ENCODE assay signal across 11 cellular contexts in the genomic region with DNA sequence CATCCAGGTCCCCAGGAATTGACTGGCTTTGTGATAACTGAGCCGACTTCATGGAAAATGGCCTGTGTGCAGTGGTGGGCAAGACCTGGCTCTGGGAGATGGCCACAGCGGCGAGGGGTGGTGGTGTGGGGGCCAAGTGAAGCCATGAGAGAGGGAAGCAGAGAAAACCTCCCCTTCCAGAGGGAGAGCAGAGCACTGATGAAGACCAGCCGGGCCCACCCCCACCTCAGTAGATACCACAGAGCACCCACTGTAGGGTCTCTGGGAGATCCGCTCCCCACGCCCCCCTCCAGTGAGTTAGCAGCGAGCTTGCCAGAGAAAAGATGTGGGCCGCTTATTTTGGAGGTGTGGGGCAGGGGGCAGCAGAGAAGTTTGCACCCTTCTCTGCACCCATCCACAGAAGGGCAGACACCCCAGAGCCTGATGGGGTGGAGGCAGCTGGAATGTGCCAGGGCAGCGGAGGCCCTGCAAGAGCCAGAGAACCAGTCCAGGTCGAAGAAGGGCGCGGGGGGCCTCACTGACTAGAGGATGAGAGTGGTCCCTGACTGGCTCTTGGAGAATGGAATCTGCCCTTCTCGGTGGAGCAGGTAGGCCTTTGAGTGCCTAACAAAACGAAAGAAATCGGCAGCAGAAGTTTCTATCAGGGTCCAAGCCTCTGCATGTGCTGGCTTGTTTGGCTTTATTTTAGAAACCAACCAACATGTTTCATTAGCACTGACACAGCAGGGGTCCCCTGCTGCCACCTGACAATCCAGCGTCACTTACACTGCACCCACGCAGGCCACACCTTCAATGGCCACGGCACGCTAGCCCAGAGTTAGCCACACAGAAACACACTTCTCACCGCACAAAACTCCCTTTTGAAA. TPM values are rescaled to one million over a fixed set of nuclear protein-coding genes. Genes with fewer than 3 reads are reported as not detected.
DNase-seq lines count a peak whose midpoint lies in the region; ATAC-seq and TF ChIP-seq lines count a peak whose summit lies in the region.
"Had no signal": no experiment of that assay in that cellular context is flagged by ENCODE, and none has a peak within 500 bp of the region (broad histone marks: within the 10 kb centered on the region; RNA-seq: fewer than 3 reads in every experiment).

No MANE protein-coding gene starts in this region.

- no peak for TF ChIP-seq POLR2A in esophagus squamous epithelium (IDR thresholded peaks at IDR 0.05)

- H3K4me3 Mint-ChIP-seq in T-helper 2 cell treated with Interferon-gamma antibody and Interleukin-4, amounts not matched to agents 5 μg/mL and 100 μg/mL, for 36 hours, result peak overlapping the region; percentile 82
- H3K4me3 Mint-ChIP-seq in T-cell, result peak overlapping the region; percentile 74 to 83 (median 74)
- peak overlapping the region; percentile 58 to 74 for H3K4me3 Mint-ChIP-seq in stimulated activated naive CD8-positive, alpha-beta T cell treated with anti-CD3 and anti-CD28 coated beads, Interleukin-15, amount 100 ng/mL, for 72 hours

- no peaks in the 10 kb centered on the region for H3K9me3 ChIP-seq in esophagus squamous epithelium
- H3K9me3 ChIP-seq: psoas muscle, SJSA1 had no signal

- H3K4me3 ChIP-seq in esophagus squamous epithelium, result peak overlapping the region; percentile 57 to 80 (median 68)
- no peak overlapping the region for H3K4me3 ChIP-seq in foreskin fibroblast (ENCODE audit: low read depth in 1 of 2, low read length in 2 of 2)
- H3K4me3 ChIP-seq: SJSA1 had no signal

- peaks cover 0 to 41% (median 12%) of the 10 kb centered on the region in 3 donors for H3K4me1 ChIP-seq in esophagus squamous epithelium

- peaks cover 8% of the 10 kb centered on the region for H3K4me1 Mint-ChIP-seq in T-helper 2 cell treated with Interferon-gamma antibody and Interleukin-4, amounts not matched to agents 5 μg/mL and 100 μg/mL, for 36 hours (ENCODE audit: low read depth)
- peaks cover 11 to 13% (median 11%) of the 10 kb centered on the region in 3 donors for H3K4me1 Mint-ChIP-seq in T-cell
- peaks cover 22% of the 10 kb centered on the region for H3K4me1 Mint-ChIP-seq in stimulated activated naive CD8-positive, alpha-beta T cell treated with anti-CD3 and anti-CD28 coated beads, Interleukin-15, amount 100 ng/mL, for 72 hours

- no peaks in the 10 kb centered on the region for H3K36me3 Mint-ChIP-seq in T-helper 2 cell treated with Interferon-gamma antibody and Interleukin-4, amounts not matched to agents 5 μg/mL and 100 μg/mL, for 36 hours (ENCODE audit: low read depth)
- no peaks in the 10 kb centered on the region for H3K36me3 Mint-ChIP-seq in T-cell

- H3K9me3 Mint-ChIP-seq in T-helper 2 cell treated with Interferon-gamma antibody and Interleukin-4, amounts not matched to agents 5 μg/mL and 100 μg/mL, for 36 hours, result no peaks in the 10 kb centered on the region
- no peaks in the 10 kb centered on the region for H3K9me3 Mint-ChIP-seq in T-cell
- no peaks in the 10 kb centered on the region for H3K9me3 Mint-ChIP-seq in stimulated activated naive CD8-positive, alpha-beta T cell treated with anti-CD3 and anti-CD28 coated beads, Interleukin-15, amount 100 ng/mL, for 72 hours

- peak overlapping the region; percentile 82 to 93 (median 92) for H3K27ac ChIP-seq in esophagus squamous epithelium
- H3K27ac ChIP-seq: SJSA1 had no signal

- H3K27me3 Mint-ChIP-seq in T-helper 2 cell treated with Interferon-gamma antibody and Interleukin-4, amounts not matched to agents 5 μg/mL and 100 μg/mL, for 36 hours (ENCODE audit: low read depth), result peaks cover 2% of the 10 kb centered on the region
- no peaks in the 10 kb centered on the region for H3K27me3 Mint-ChIP-seq in T-cell
- H3K27me3 Mint-ChIP-seq in stimulated activated naive CD8-positive, alpha-beta T cell treated with anti-CD3 and anti-CD28 coated beads, Interleukin-15, amount 100 ng/mL, for 72 hours, result peaks cover 9% of the 10 kb centered on the region

- CTCF ChIA-PET in T-cell (lab: Charles Lee), result no interaction called here

- ATAC-seq in T-cell (replicated peaks in 1 of 4) (no peak), GM19328 (IDR thresholded peaks at IDR 0.05; ENCODE audit: unreplicated experiment) (no peak)
- no peak for ATAC-seq in stimulated activated naive CD8-positive, alpha-beta T cell treated with anti-CD3 and anti-CD28 coated beads, Interleukin-15, amount 100 ng/mL, for 72 hours

- DNase-seq in T-helper 2 cell treated with Interferon-gamma antibody and Interleukin-4, amounts not matched to agents 5 μg/mL and 100 μg/mL, for 36 hours (ENCODE audit: low spot score), result no peak
- DNase-seq in T-helper 2 cell (no peak), T-cell (no peak), esophagus squamous epithelium (lab: John Stamatoyannopoulos, UW) (no peak), foreskin melanocyte (no peak), foreskin fibroblast (no peak)
- DNase-seq in stimulated activated naive CD8-positive, alpha-beta T cell treated with anti-CD3 and anti-CD28 coated beads, Interleukin-15, amount 100 ng/mL, for 72 hours, result no peak
- DNase-seq: activated effector memory CD4-positive, alpha-beta T cell treated with anti-CD3 and anti-CD28 coated beads, Interleukin-2, amount 50 U/mL, for 16 hours had no signal

- WGBS in esophagus squamous epithelium, 2 donors, result 74 to 76% methylated on average over 10 to 17 of the region's 20 CpGs

- H3K27me3 ChIP-seq in esophagus squamous epithelium, result no peaks in the 10 kb centered on the region
- H3K27me3 ChIP-seq: SJSA1 had no signal

- no peaks in the 10 kb centered on the region for H3K36me3 ChIP-seq in esophagus squamous epithelium
- H3K36me3 ChIP-seq: SJSA1 had no signal

- peak overlapping the region; percentile 81 for H3K27ac Mint-ChIP-seq in T-helper 2 cell treated with Interferon-gamma antibody and Interleukin-4, amounts not matched to agents 5 μg/mL and 100 μg/mL, for 36 hours
- H3K27ac Mint-ChIP-seq in T-cell, result peak overlapping the region; percentile 58 to 84
- H3K27ac Mint-ChIP-seq in stimulated activated naive CD8-positive, alpha-beta T cell treated with anti-CD3 and anti-CD28 coated beads, Interleukin-15, amount 100 ng/mL, for 72 hours, result peak overlapping the region in 1 of 2 donors; percentile 84

- POLR2A ChIA-PET in T-cell (lab: Charles Lee), result no interaction called here

- intact Hi-C loops in esophagus squamous epithelium (cut with DNase I), result loop anchor here (10.0 kb wide), 1 partner anchor 193 kb away; no protein-coding TSS in a partner anchor

- TF ChIP-seq CTCF in esophagus squamous epithelium (IDR thresholded peaks at IDR 0.05) (no peak), foreskin fibroblast (IDR thresholded peaks at IDR 0.05; ENCODE audit: low read depth, low read length) (no peak)

RNA-seq across cellular contexts. Expression of a gene that starts 28.3 kb away (rescaled TPM):
- total RNA-seq in T-cell (1 to 10 TPM; 1.2 to 2.6 (median 1.6) TPM), esophagus squamous epithelium (1 to 10 TPM; 3.2 to 5.9 (median 3.9) TPM)

RNA-seq across cellular contexts. Expression of a gene that starts 32.7 kb away (rescaled TPM):
- total RNA-seq in T-cell (1 to 10 TPM in 3 of 5 donors, under 1 TPM in 2; 0.28 to 1.3 (median 1.1) TPM), esophagus squamous epithelium (1 to 10 TPM; 3.4 to 8.8 (median 5.4) TPM)

RNA-seq across cellular contexts. Expression of a gene that starts 59.0 kb away (rescaled TPM):
- total RNA-seq in T-cell (10 to 100 TPM; 48.4 to 70.6 (median 59.3) TPM), esophagus squamous epithelium (10 to 100 TPM; 21.1 to 47.0 (median 33.5) TPM)

Comparison
In these comparisons a context has a peak if more than half of its experiments do, and no peak if none do; other contexts are left out.
1. H3K4me3 ChIP-seq: peak in esophagus squamous epithelium (4 of 4); none in foreskin fibroblast (0 of 2).
2. Peak in every context shown above with its lines, with median percentiles within 50 percentile points of each other: H3K4me3 Mint-ChIP-seq.